In the genomic region with DNA sequence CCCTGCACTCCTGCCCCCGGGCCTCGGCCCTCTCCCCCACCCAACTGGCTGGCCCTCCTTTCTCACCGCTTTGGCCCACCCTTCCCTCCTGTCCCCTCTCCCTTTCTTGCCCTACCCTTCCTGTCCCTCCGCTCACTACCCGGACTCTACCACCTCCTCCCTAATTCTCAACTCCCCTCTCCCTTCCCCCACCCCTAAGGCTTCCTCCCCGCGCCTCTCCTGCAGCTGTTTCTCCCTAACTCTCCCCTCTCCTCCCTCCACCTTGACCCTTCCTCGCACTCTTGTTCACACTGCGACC, we compare ENCODE assay signal across 1 cellular context.
TF ChIP-seq lines count a peak whose summit lies in the region.

No MANE protein-coding gene starts in this region.

TF ChIP-seq in GM12878, 131 proteins besides CTCF, POLR2A, EP300 and RAD21:
- TF ChIP-seq SIX5 (IDR thresholded peaks at IDR 0.05; ENCODE audit: low read depth, low read length, severe bottlenecking) (no peak), SMC3 (IDR thresholded peaks at IDR 0.05; ENCODE audit: borderline replicate concordance, low read length) (no peak), MXI1 (IDR thresholded peaks at IDR 0.05; ENCODE audit: low read depth, low read length) (no peak), HDGF (IDR thresholded peaks at IDR 0.05) (peak; percentile 100), STAT1 (conservative IDR thresholded peaks at IDR 0.05) (no peak), RCOR1 (conservative IDR thresholded peaks at IDR 0.05; ENCODE audit: low read depth, low read length) (no peak), CEBPB (IDR thresholded peaks at IDR 0.05; ENCODE audit: borderline replicate concordance in 1 of 2, low read depth in 2 of 2, low read length in 2 of 2) (no peak), TCF7 (IDR thresholded peaks at IDR 0.05; ENCODE audit: borderline replicate concordance) (no peak), BACH1 (IDR thresholded peaks at IDR 0.05; ENCODE audit: borderline replicate concordance) (no peak), MEF2A (IDR thresholded peaks at IDR 0.05; ENCODE audit: insufficient read depth, low read depth, low read length) (no peak), YBX1 (IDR thresholded peaks at IDR 0.05) (0 out of 2 replicates have a peak, but pooled peaks have one; percentile 40)
- TF ChIP-seq, protein P1, sequence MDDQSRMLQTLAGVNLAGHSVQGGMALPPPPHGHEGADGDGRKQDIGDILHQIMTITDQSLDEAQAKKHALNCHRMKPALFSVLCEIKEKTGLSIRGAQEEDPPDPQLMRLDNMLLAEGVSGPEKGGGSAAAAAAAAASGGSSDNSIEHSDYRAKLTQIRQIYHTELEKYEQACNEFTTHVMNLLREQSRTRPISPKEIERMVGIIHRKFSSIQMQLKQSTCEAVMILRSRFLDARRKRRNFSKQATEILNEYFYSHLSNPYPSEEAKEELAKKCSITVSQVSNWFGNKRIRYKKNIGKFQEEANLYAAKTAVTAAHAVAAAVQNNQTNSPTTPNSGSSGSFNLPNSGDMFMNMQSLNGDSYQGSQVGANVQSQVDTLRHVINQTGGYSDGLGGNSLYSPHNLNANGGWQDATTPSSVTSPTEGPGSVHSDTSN (IDR thresholded peaks at IDR 0.05; ENCODE audit: insufficient replicate concordance, low read depth, low read length) = peak; percentile 13
- TF ChIP-seq, protein P2, sequence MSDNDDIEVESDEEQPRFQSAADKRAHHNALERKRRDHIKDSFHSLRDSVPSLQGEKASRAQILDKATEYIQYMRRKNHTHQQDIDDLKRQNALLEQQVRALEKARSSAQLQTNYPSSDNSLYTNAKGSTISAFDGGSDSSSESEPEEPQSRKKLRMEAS (IDR thresholded peaks at IDR 0.05; ENCODE audit: low read depth, low read length) = no peak
- TF ChIP-seq, protein P3, sequence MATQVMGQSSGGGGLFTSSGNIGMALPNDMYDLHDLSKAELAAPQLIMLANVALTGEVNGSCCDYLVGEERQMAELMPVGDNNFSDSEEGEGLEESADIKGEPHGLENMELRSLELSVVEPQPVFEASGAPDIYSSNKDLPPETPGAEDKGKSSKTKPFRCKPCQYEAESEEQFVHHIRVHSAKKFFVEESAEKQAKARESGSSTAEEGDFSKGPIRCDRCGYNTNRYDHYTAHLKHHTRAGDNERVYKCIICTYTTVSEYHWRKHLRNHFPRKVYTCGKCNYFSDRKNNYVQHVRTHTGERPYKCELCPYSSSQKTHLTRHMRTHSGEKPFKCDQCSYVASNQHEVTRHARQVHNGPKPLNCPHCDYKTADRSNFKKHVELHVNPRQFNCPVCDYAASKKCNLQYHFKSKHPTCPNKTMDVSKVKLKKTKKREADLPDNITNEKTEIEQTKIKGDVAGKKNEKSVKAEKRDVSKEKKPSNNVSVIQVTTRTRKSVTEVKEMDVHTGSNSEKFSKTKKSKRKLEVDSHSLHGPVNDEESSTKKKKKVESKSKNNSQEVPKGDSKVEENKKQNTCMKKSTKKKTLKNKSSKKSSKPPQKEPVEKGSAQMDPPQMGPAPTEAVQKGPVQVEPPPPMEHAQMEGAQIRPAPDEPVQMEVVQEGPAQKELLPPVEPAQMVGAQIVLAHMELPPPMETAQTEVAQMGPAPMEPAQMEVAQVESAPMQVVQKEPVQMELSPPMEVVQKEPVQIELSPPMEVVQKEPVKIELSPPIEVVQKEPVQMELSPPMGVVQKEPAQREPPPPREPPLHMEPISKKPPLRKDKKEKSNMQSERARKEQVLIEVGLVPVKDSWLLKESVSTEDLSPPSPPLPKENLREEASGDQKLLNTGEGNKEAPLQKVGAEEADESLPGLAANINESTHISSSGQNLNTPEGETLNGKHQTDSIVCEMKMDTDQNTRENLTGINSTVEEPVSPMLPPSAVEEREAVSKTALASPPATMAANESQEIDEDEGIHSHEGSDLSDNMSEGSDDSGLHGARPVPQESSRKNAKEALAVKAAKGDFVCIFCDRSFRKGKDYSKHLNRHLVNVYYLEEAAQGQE (IDR thresholded peaks at IDR 0.05; ENCODE audit: low read depth, low read length) = no peak
- TF ChIP-seq, protein P4, sequence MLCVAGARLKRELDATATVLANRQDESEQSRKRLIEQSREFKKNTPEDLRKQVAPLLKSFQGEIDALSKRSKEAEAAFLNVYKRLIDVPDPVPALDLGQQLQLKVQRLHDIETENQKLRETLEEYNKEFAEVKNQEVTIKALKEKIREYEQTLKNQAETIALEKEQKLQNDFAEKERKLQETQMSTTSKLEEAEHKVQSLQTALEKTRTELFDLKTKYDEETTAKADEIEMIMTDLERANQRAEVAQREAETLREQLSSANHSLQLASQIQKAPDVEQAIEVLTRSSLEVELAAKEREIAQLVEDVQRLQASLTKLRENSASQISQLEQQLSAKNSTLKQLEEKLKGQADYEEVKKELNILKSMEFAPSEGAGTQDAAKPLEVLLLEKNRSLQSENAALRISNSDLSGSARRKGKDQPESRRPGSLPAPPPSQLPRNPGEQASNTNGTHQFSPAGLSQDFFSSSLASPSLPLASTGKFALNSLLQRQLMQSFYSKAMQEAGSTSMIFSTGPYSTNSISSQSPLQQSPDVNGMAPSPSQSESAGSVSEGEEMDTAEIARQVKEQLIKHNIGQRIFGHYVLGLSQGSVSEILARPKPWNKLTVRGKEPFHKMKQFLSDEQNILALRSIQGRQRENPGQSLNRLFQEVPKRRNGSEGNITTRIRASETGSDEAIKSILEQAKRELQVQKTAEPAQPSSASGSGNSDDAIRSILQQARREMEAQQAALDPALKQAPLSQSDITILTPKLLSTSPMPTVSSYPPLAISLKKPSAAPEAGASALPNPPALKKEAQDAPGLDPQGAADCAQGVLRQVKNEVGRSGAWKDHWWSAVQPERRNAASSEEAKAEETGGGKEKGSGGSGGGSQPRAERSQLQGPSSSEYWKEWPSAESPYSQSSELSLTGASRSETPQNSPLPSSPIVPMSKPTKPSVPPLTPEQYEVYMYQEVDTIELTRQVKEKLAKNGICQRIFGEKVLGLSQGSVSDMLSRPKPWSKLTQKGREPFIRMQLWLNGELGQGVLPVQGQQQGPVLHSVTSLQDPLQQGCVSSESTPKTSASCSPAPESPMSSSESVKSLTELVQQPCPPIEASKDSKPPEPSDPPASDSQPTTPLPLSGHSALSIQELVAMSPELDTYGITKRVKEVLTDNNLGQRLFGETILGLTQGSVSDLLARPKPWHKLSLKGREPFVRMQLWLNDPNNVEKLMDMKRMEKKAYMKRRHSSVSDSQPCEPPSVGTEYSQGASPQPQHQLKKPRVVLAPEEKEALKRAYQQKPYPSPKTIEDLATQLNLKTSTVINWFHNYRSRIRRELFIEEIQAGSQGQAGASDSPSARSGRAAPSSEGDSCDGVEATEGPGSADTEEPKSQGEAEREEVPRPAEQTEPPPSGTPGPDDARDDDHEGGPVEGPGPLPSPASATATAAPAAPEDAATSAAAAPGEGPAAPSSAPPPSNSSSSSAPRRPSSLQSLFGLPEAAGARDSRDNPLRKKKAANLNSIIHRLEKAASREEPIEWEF (IDR thresholded peaks at IDR 0.05; ENCODE audit: insufficient replicate concordance, low read depth, low read length) = no peak
